ENCODE assay signal across 2 cellular contexts in the genomic region with DNA sequence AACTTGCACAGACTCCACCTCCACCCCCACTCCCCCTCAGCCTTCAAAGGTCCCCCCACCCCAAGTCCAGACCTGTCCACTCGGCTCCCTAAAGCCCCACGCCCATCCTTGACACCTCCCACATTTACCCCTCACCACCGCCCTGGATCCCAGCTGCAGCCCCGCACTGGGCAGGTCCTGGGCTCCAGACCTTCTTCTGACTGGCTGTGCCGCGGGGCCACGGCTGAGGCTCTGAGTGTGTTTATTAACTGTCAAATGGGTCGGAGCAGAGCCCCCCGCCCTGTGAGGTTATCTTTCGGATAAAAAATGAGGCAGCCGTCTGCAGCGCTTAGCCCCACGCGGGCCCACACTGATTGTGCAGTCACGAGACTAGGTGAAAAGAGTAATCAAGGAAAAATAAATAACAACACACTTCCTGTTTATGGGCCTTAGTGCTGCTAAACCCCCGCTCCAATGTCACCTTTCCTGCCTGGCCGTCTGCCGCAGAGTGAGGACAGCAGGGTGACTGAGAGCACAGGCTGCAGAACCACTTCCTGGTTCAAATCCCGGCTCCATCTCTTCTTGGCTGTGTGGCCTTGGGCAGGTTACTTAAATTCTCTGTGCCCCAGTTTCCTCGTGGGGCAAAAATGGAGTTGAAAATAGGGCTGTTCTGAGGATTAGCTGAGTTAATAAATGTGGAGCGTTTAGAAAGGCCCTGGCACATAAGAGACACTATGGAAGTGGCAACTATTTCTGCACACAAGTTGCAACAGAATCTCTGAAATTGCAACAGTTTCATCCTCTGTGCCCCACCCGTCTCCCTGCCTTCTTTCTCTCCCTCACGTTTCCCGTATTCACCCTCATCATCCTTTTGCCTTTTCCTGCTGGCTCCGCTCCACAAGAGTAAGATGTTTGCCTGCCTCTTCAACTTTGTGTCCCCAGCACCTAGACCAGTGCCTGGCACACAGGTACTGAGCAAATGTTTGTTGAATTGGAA.
TF ChIP-seq lines count a peak whose summit lies in the region.

No MANE protein-coding gene starts in this region.

TF ChIP-seq in H1, 55 proteins besides CTCF, POLR2A, EP300 and RAD21:
- no peak for TF ChIP-seq POLR2AphosphoS5 (IDR thresholded peaks at IDR 0.05; ENCODE audit: low read depth, low read length)
- TF ChIP-seq CTBP2 (IDR thresholded peaks at IDR 0.05; ENCODE audit: borderline replicate concordance, insufficient read depth, insufficient read length, low read length): no peak
- no peak for TF ChIP-seq CBX5 (IDR thresholded peaks at IDR 0.05; ENCODE audit: low read depth, low read length)
- no peak for TF ChIP-seq BACH1 (IDR thresholded peaks at IDR 0.05; ENCODE audit: low read length)
- TF ChIP-seq EGR1 (IDR thresholded peaks at IDR 0.05; ENCODE audit: borderline replicate concordance, low read depth, low read length): no peak
- no peak for TF ChIP-seq NRF1 (IDR thresholded peaks at IDR 0.05; ENCODE audit: low read depth, low read length)
- TF ChIP-seq TEAD4 (IDR thresholded peaks at IDR 0.05; ENCODE audit: low read depth, low read length): no peak
- TF ChIP-seq, protein P1, sequence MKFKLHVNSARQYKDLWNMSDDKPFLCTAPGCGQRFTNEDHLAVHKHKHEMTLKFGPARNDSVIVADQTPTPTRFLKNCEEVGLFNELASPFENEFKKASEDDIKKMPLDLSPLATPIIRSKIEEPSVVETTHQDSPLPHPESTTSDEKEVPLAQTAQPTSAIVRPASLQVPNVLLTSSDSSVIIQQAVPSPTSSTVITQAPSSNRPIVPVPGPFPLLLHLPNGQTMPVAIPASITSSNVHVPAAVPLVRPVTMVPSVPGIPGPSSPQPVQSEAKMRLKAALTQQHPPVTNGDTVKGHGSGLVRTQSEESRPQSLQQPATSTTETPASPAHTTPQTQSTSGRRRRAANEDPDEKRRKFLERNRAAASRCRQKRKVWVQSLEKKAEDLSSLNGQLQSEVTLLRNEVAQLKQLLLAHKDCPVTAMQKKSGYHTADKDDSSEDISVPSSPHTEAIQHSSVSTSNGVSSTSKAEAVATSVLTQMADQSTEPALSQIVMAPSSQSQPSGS (IDR thresholded peaks at IDR 0.05; ENCODE audit: low read length): no peak
- no peak for TF ChIP-seq SP2 (IDR thresholded peaks at IDR 0.05; ENCODE audit: low read length)
- TF ChIP-seq RXRA (IDR thresholded peaks at IDR 0.05; ENCODE audit: insufficient read depth, low read depth, low read length): no peak
- TF ChIP-seq BRCA1 (IDR thresholded peaks at IDR 0.05; ENCODE audit: low read depth, low read length): no peak
- no peak for TF ChIP-seq SIRT6 (IDR thresholded peaks at IDR 0.05; ENCODE audit: low read length)
- TF ChIP-seq FOSL1 (IDR thresholded peaks at IDR 0.05; ENCODE audit: insufficient read depth, low read depth, low read length): no peak
- no peak for TF ChIP-seq SRF (IDR thresholded peaks at IDR 0.05; ENCODE audit: low read depth, low read length)
- TF ChIP-seq, protein P2, sequence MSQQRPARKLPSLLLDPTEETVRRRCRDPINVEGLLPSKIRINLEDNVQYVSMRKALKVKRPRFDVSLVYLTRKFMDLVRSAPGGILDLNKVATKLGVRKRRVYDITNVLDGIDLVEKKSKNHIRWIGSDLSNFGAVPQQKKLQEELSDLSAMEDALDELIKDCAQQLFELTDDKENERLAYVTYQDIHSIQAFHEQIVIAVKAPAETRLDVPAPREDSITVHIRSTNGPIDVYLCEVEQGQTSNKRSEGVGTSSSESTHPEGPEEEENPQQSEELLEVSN (IDR thresholded peaks at IDR 0.05): no peak
- TF ChIP-seq HDAC2 (IDR thresholded peaks at IDR 0.05; ENCODE audit: borderline replicate concordance in 1 of 2, low read depth in 2 of 2, low read length in 2 of 2): no peak
- no peak for TF ChIP-seq RFX5 (IDR thresholded peaks at IDR 0.05; ENCODE audit: borderline replicate concordance, low read depth, low read length)

TF ChIP-seq in neural cell, 6 proteins besides CTCF, POLR2A, EP300 and RAD21:
- TF ChIP-seq POLR2AphosphoS5 (IDR thresholded peaks at IDR 0.05): no peak
- TF ChIP-seq MXI1 (conservative IDR thresholded peaks at IDR 0.05; ENCODE audit: poor library complexity, severe bottlenecking): no peak
- no peak for TF ChIP-seq EZH2 (IDR thresholded peaks at IDR 0.05; ENCODE audit: borderline replicate concordance, insufficient read depth, low read length, poor library complexity, severe bottlenecking)
- TF ChIP-seq TAF1 (IDR thresholded peaks at IDR 0.05; ENCODE audit: low read depth): no peak
- TF ChIP-seq, protein P3, sequence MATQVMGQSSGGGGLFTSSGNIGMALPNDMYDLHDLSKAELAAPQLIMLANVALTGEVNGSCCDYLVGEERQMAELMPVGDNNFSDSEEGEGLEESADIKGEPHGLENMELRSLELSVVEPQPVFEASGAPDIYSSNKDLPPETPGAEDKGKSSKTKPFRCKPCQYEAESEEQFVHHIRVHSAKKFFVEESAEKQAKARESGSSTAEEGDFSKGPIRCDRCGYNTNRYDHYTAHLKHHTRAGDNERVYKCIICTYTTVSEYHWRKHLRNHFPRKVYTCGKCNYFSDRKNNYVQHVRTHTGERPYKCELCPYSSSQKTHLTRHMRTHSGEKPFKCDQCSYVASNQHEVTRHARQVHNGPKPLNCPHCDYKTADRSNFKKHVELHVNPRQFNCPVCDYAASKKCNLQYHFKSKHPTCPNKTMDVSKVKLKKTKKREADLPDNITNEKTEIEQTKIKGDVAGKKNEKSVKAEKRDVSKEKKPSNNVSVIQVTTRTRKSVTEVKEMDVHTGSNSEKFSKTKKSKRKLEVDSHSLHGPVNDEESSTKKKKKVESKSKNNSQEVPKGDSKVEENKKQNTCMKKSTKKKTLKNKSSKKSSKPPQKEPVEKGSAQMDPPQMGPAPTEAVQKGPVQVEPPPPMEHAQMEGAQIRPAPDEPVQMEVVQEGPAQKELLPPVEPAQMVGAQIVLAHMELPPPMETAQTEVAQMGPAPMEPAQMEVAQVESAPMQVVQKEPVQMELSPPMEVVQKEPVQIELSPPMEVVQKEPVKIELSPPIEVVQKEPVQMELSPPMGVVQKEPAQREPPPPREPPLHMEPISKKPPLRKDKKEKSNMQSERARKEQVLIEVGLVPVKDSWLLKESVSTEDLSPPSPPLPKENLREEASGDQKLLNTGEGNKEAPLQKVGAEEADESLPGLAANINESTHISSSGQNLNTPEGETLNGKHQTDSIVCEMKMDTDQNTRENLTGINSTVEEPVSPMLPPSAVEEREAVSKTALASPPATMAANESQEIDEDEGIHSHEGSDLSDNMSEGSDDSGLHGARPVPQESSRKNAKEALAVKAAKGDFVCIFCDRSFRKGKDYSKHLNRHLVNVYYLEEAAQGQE (IDR thresholded peaks at IDR 0.05; ENCODE audit: borderline replicate concordance): no peak
- no peak for TF ChIP-seq SMC3 (conservative IDR thresholded peaks at IDR 0.05; ENCODE audit: poor library complexity)
TF ChIP-seq in neural cell: peak in this region for 0.
